Comparison of ENCODE assay signal across 8 cellular contexts in the genomic region with DNA sequence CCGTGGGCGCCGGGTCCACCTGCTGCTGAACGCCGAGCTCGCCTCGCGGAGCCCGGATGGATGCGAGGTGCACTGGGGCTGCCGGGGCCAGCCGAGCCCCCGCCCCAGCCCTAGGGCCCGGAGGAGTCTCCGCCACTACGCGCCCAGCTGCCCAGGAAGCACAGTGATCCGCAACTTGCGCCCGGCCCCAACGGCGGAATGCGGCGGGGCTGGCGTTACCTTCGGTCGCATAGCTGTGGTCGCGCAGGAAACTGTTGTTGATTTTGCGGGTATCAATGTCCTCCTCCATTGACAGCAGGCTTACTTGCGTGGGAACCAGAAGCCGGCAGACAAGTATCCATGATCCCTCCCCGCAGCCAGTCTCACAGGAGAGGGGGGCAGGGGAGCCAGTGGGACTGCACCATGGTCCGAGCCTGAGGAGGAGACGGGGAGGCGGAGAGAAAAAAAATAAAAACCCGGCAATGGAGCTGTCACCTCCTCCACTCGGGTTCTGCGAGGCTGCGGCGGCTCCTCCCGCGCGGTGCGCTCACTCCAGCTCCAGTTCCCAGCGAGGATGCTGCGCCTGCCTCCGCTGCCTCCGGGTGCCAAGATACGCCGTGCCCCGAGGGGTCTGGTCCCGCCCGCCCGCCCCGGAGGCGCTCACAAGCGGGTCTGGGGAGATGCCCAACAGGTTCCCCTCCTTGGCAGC. TPM values are rescaled to one million over a fixed set of nuclear protein-coding genes. Genes with fewer than 3 reads are reported as not detected.
DNase-seq lines count a peak whose midpoint lies in the region; ATAC-seq and TF ChIP-seq lines count a peak whose summit lies in the region.

No MANE protein-coding gene starts in this region.

- H3K27ac ChIP-seq in CD4-positive, alpha-beta memory T cell (ENCODE audit: low read depth, low read length) = peak overlapping the region; percentile 39
- no peak overlapping the region for H3K27ac ChIP-seq in suprapubic skin

- H3K27ac Mint-ChIP-seq in CD4-positive, alpha-beta memory T cell = peak overlapping the region in 6 of 7 donors; percentile 24 to 85 (median 42)

- POLR2A ChIA-PET in CD4-positive, alpha-beta memory T cell (lab: Charles Lee; ENCODE audit: partially characterized antibody) = interaction anchor here (1.1 to 1.4 kb wide), 4 partner anchors 10 to 125 kb away, joined by 3 to 7 read pairs (median 4); no protein-coding TSS in a partner anchor

- ATAC-seq in GM19035 (IDR thresholded peaks at IDR 0.05; ENCODE audit: unreplicated experiment) = no peak

- H3K4me3 ChIP-seq in CD4-positive, alpha-beta memory T cell (ENCODE audit: low read length in 2 of 2) = peak overlapping the region; percentile 57 to 70
- H3K4me3 ChIP-seq in HFF-Myc (replicated peaks; ENCODE audit: low read depth, low read length) (peak overlapping the region; percentile 7; the same call in 1 of the 2 replicates), endocrine pancreas (ENCODE audit: control insufficient read depth, insufficient read depth, low read length) (no peak overlapping the region), suprapubic skin (peak overlapping the region; percentile 54)

- peaks cover 18% of the 10 kb centered on the region for H3K4me1 ChIP-seq in CD4-positive, alpha-beta memory T cell (ENCODE audit: insufficient read depth, low read length)
- H3K4me1 ChIP-seq in endocrine pancreas (ENCODE audit: control insufficient read depth, insufficient read depth, low read length) (no peaks in the 10 kb centered on the region), suprapubic skin (peaks cover 20% of the 10 kb centered on the region)

- no peaks in the 10 kb centered on the region for H3K27me3 ChIP-seq in CD4-positive, alpha-beta memory T cell (ENCODE audit: insufficient read depth, low read length)
- H3K27me3 ChIP-seq in endocrine pancreas (ENCODE audit: control insufficient read depth, insufficient read depth, low read length) (no peaks in the 10 kb centered on the region), suprapubic skin (peaks cover 30% of the 10 kb centered on the region)

- peak overlapping the region; percentile 56 for H3K9ac ChIP-seq in endocrine pancreas (ENCODE audit: control insufficient read depth, insufficient read depth, low read length)

- peaks cover 9 to 12% of the 10 kb centered on the region in 2 donors for H3K27me3 Mint-ChIP-seq in CD4-positive, alpha-beta memory T cell

- CTCF ChIA-PET in CD4-positive, alpha-beta memory T cell (lab: Charles Lee; ENCODE audit: partially characterized antibody) = interaction anchor here (1.4 to 1.5 kb wide), 2 partner anchors 215 to 217 kb away, joined by 4 to 5 read pairs; no protein-coding TSS in a partner anchor

- H3K36me3 ChIP-seq in CD4-positive, alpha-beta memory T cell (ENCODE audit: insufficient read depth, low read length) = no peaks in the 10 kb centered on the region
- no peaks in the 10 kb centered on the region for H3K36me3 ChIP-seq in endocrine pancreas (ENCODE audit: control insufficient read depth, insufficient read depth, low read length)
- H3K36me3 ChIP-seq in suprapubic skin = no peaks in the 10 kb centered on the region

- peak in 4 of 5 donors; percentile 18 to 44 (median 24) for DNase-seq in CD4-positive, alpha-beta memory T cell
- DNase-seq in HFF-Myc (ENCODE audit: extremely low read depth, low read depth) = no peak
- DNase-seq in activated CD4-positive, CD25-positive, alpha-beta regulatory T cell treated with anti-CD3 and anti-CD28 coated beads, Interleukin-2, amount 50 U/mL, for 72 hours = peak; percentile 29
- DNase-seq in midbrain (lab: John Stamatoyannopoulos, UW) = peak; percentile 45
- no peak for DNase-seq in suprapubic skin (ENCODE audit: low spot score in 2 of 2)
- no peak for DNase-seq in SIG-M5 (lab: John Stamatoyannopoulos, UW)

- intact Hi-C loops in CD4-positive, alpha-beta memory T cell (cut with micrococcal nuclease) = loop anchor here (1.0 to 10.0 kb wide), 2 partner anchors 127 to 213 kb away; no protein-coding TSS in a partner anchor

- H3K36me3 Mint-ChIP-seq in CD4-positive, alpha-beta memory T cell = peaks cover 0 to 3% of the 10 kb centered on the region in 2 donors

- H3K4me3 Mint-ChIP-seq in CD4-positive, alpha-beta memory T cell = peak overlapping the region; percentile 89 to 95 (median 92)

- no peak for TF ChIP-seq POLR2A in suprapubic skin (IDR thresholded peaks at IDR 0.05)

- no peak for TF ChIP-seq EP300 in suprapubic skin (IDR thresholded peaks at IDR 0.05)

- 0% methylated on average over 18 of the region's 58 CpGs for WGBS in suprapubic skin

- no peaks in the 10 kb centered on the region for H3K9me3 ChIP-seq in CD4-positive, alpha-beta memory T cell (ENCODE audit: control insufficient read depth in 1 of 2, low read length in 2 of 2)
- H3K9me3 ChIP-seq in endocrine pancreas (ENCODE audit: control insufficient read depth, low read length) (no peaks in the 10 kb centered on the region), suprapubic skin (no peaks in the 10 kb centered on the region)

- no peak for TF ChIP-seq CTCF in HFF-Myc (IDR thresholded peaks at IDR 0.05; ENCODE audit: low read depth, low read length, missing control alignments)
- no peak for TF ChIP-seq CTCF in suprapubic skin (IDR thresholded peaks at IDR 0.05)

- H3K9me3 Mint-ChIP-seq in CD4-positive, alpha-beta memory T cell = peaks cover 0 to 2% (median 0%) of the 10 kb centered on the region in 8 donors

- peaks cover 16 to 27% (median 22%) of the 10 kb centered on the region in 4 donors for H3K4me1 Mint-ChIP-seq in CD4-positive, alpha-beta memory T cell

RNA-seq across cellular contexts. Expression of a gene that starts 0.6 kb away (rescaled TPM):
- 1 to 10 TPM; 3.1 to 3.9 TPM for total RNA-seq in CD4-positive, alpha-beta memory T cell
- 10 to 100 TPM in 1 of 2 donors, 1 to 10 TPM in 1; 9.5 to 13.0 TPM for polyA plus RNA-seq in CD4-positive, alpha-beta memory T cell
- 1 to 10 TPM; 1.2 to 6.4 (median 3.8) TPM for total RNA-seq in suprapubic skin

Comparison
In these comparisons a context has a peak if more than half of its experiments do, and no peak if none do; other contexts are left out.
1. DNase-seq: peak in CD4-positive, alpha-beta memory T cell (4 of 5), activated CD4-positive, CD25-positive, alpha-beta regulatory T cell treated with anti-CD3 and anti-CD28 coated beads, Interleukin-2, amount 50 U/mL, for 72 hours (single experiment) and midbrain (single experiment); none in HFF-Myc (single experiment), suprapubic skin (0 of 2) and SIG-M5 (single experiment).